ENCODE assay signal across 18 cellular contexts in genomic region chr10:69279110-69279509, GRCh38. TPM values are rescaled to one million over a fixed set of nuclear protein-coding genes. Genes with fewer than 3 reads are reported as not detected.
A peak's percentile ranks its signal among the peaks of the same experiment; 100 is the strongest.
DNase-seq lines count a peak whose midpoint lies in the region; ATAC-seq and TF ChIP-seq lines count a peak whose summit lies in the region.
"Had no signal": no experiment of that assay in that cellular context is flagged by ENCODE, and none has a peak within 500 bp of the region (broad histone marks: within the 10 kb centered on the region; RNA-seq: fewer than 3 reads in every experiment).

No MANE protein-coding gene starts in this region.

- H2AFZ ChIP-seq in Karpas-422 (ENCODE audit: low read length) (peak overlapping the region; percentile 69), smooth muscle cell (ENCODE audit: low read depth) (peak overlapping the region; percentile 86)

- H3K27ac ChIP-seq in Karpas-422 (ENCODE audit: low read length) (peak overlapping the region; percentile 69), smooth muscle cell (ENCODE audit: low read depth) (no peak overlapping the region)
- H3K27ac ChIP-seq: VCaP had no signal

- no peaks in the 10 kb centered on the region for H3K4me1 Mint-ChIP-seq in stimulated activated naive CD8-positive, alpha-beta T cell treated with anti-CD3 and anti-CD28 coated beads, Interleukin-15, amount 100 ng/mL, for 72 hours

- H3K4me2 ChIP-seq in Karpas-422 (ENCODE audit: low read depth, low read length, poor library complexity, severe bottlenecking) (peak overlapping the region; percentile 63), smooth muscle cell (peak overlapping the region; percentile 60)

- H3K4me3 ChIP-seq in Karpas-422 (ENCODE audit: low read length) = peak overlapping the region; percentile 42
- no peak overlapping the region for H3K4me3 ChIP-seq in smooth muscle cell
- H3K4me3 ChIP-seq: gastroesophageal sphincter, pancreas had no signal

- H3K9ac ChIP-seq in Karpas-422 (ENCODE audit: low read length) (peak overlapping the region; percentile 47), smooth muscle cell (ENCODE audit: low read depth) (no peak overlapping the region)

- H3K79me2 ChIP-seq in Karpas-422 (ENCODE audit: low read length) = no peaks in the 10 kb centered on the region
- H3K79me2 ChIP-seq in smooth muscle cell (ENCODE audit: low read depth) = no peaks in the 10 kb centered on the region

- peaks cover 5% of the 10 kb centered on the region for H3F3A ChIP-seq in smooth muscle cell (ENCODE audit: low read depth)

- no peak overlapping the region for H3K27ac Mint-ChIP-seq in stimulated activated naive CD8-positive, alpha-beta T cell treated with anti-CD3 and anti-CD28 coated beads, Interleukin-15, amount 100 ng/mL, for 72 hours
- H3K27ac Mint-ChIP-seq: T-helper 1 cell treated with Interleukin-12 subunit alpha and Interleukin-12 subunit beta and Interleukin-4 antibody, amounts not matched to agents 30 μg/mL and 1 μg/mL, for 36 hours had no signal

- H4K20me1 ChIP-seq in Karpas-422 (ENCODE audit: insufficient read depth, low read depth, low read length) (no peaks in the 10 kb centered on the region), smooth muscle cell (ENCODE audit: low read depth) (no peaks in the 10 kb centered on the region)

- no peaks in the 10 kb centered on the region for H3K27me3 ChIP-seq in Karpas-422 (ENCODE audit: low read length)
- H3K27me3 ChIP-seq in smooth muscle cell (ENCODE audit: low read depth) = no peaks in the 10 kb centered on the region
- H3K27me3 ChIP-seq: BE2C, gastroesophageal sphincter, pancreas had no signal

- H3K4me1 ChIP-seq in Karpas-422 (ENCODE audit: low read length) = peaks cover 31% of the 10 kb centered on the region
- H3K4me1 ChIP-seq in smooth muscle cell (ENCODE audit: low read depth) = peaks cover 4% of the 10 kb centered on the region
- H3K4me1 ChIP-seq: BE2C, gastroesophageal sphincter, pancreas had no signal

- H3K36me3 ChIP-seq in Karpas-422 (ENCODE audit: insufficient read depth, low read length) (no peaks in the 10 kb centered on the region), smooth muscle cell (ENCODE audit: low read depth) (no peaks in the 10 kb centered on the region)
- H3K36me3 ChIP-seq: BE2C, gastroesophageal sphincter, pancreas had no signal

- peaks cover 15% of the 10 kb centered on the region for H3K27me3 Mint-ChIP-seq in stimulated activated naive CD8-positive, alpha-beta T cell treated with anti-CD3 and anti-CD28 coated beads, Interleukin-15, amount 100 ng/mL, for 72 hours

- no peak for TF ChIP-seq CTCF in smooth muscle cell (IDR thresholded peaks at IDR 0.05; ENCODE audit: borderline replicate concordance, insufficient read depth, poor library complexity, severe bottlenecking)

- no peak overlapping the region for H3K4me3 Mint-ChIP-seq in stimulated activated naive CD8-positive, alpha-beta T cell treated with anti-CD3 and anti-CD28 coated beads, Interleukin-15, amount 100 ng/mL, for 72 hours
- H3K4me3 Mint-ChIP-seq: T-helper 1 cell treated with Interleukin-12 subunit alpha and Interleukin-12 subunit beta and Interleukin-4 antibody, amounts not matched to agents 30 μg/mL and 1 μg/mL, for 36 hours had no signal

- H3K9me3 Mint-ChIP-seq in stimulated activated naive CD8-positive, alpha-beta T cell treated with anti-CD3 and anti-CD28 coated beads, Interleukin-15, amount 100 ng/mL, for 72 hours = no peaks in the 10 kb centered on the region
- H3K9me3 Mint-ChIP-seq: T-helper 1 cell treated with Interleukin-12 subunit alpha and Interleukin-12 subunit beta and Interleukin-4 antibody, amounts not matched to agents 30 μg/mL and 1 μg/mL, for 36 hours had no signal

- ATAC-seq in GM21723 (IDR thresholded peaks at IDR 0.05; ENCODE audit: unreplicated experiment) = no peak
- no peak for ATAC-seq in stimulated activated naive CD8-positive, alpha-beta T cell treated with anti-CD3 and anti-CD28 coated beads, Interleukin-15, amount 100 ng/mL, for 72 hours
- ATAC-seq: gastroesophageal sphincter had no signal

- peak; percentile 83 for DNase-seq in Karpas-422
- DNase-seq in SKM-1 (lab: John Stamatoyannopoulos, UW; ENCODE audit: unreplicated experiment) = peak; percentile 23
- peak; percentile 5 for DNase-seq in globus pallidus (ENCODE audit: low spot score)
- DNase-seq in smooth muscle cell (lab: John Stamatoyannopoulos, UW; ENCODE audit: unreplicated experiment) = no peak
- no peak for DNase-seq in OCI-M1 (lab: John Stamatoyannopoulos, UW)
- DNase-seq in stimulated activated CD4-positive, alpha-beta T cell treated with anti-CD3 and anti-CD28 coated beads, Interleukin-15, amount 100 ng/mL, for 24 hours = no peak
- DNase-seq in stimulated activated naive CD8-positive, alpha-beta T cell treated with anti-CD3 and anti-CD28 coated beads, Interleukin-15, amount 100 ng/mL, for 72 hours = no peak
- DNase-seq: activated CD4-positive, alpha-beta T cell treated with anti-CD3 and anti-CD28 coated beads, Interleukin-2, amount 50 U/mL, for 48 hours; activated naive CD4-positive, alpha-beta T cell treated with anti-CD3 and anti-CD28 coated beads, Interleukin-2, amount 50 U/mL, for 16 hours; activated T-cell treated with anti-CD3 and anti-CD28 coated beads, Interleukin-2, amount 50 U/mL, for 1 hour; BE2C; erythroblast; NCI-H1436 had no signal

- no peaks in the 10 kb centered on the region for H3K9me2 ChIP-seq in Karpas-422 (replicated peaks; ENCODE audit: insufficient read depth, low read length)

- H3K9me3 ChIP-seq in Karpas-422 (ENCODE audit: low read length) = no peaks in the 10 kb centered on the region
- no peaks in the 10 kb centered on the region for H3K9me3 ChIP-seq in smooth muscle cell (replicated peaks; ENCODE audit: low read depth)
- H3K9me3 ChIP-seq: BE2C, gastroesophageal sphincter, pancreas had no signal

- 84% methylated on average over 2 of the region's 2 CpGs for WGBS in smooth muscle cell (ENCODE audit: low lambda C conversion rate)

RNA-seq across cellular contexts. Expression of gene HK1, which starts 0.8 kb away (rescaled TPM):
- total RNA-seq in Karpas-422 (2014; rRNA removed; shearing (Covaris generic); ENCODE audit: low replicate concordance) = 54.6 and 86.5 TPM in 2 replicates
- total RNA-seq in smooth muscle cell = 62.7 and 67.6 TPM in 2 replicates
- polyA plus RNA-seq in smooth muscle cell = 123 and 134 TPM in 2 replicates

RNA-seq across cellular contexts. Expression of gene HKDC1, which starts 59.0 kb away (rescaled TPM):
- total RNA-seq in Karpas-422 (2014; rRNA removed; shearing (Covaris generic); ENCODE audit: low replicate concordance) = not detected in 2 replicates
- total RNA-seq in smooth muscle cell = 0.09 TPM in 1 of 2 replicates, not detected in the other
- polyA plus RNA-seq in smooth muscle cell = 0.27 TPM in 1 of 2 replicates, not detected in the other

Comparison
In these comparisons a context has a peak if more than half of its experiments do, and no peak if none do; other contexts are left out.
1. DNase-seq: peak in Karpas-422 (single experiment), SKM-1 (single experiment) and globus pallidus (single experiment); none in smooth muscle cell (single experiment), OCI-M1 (single experiment), stimulated activated CD4-positive, alpha-beta T cell treated with anti-CD3 and anti-CD28 coated beads, Interleukin-15, amount 100 ng/mL, for 24 hours (single experiment) and stimulated activated naive CD8-positive, alpha-beta T cell treated with anti-CD3 and anti-CD28 coated beads, Interleukin-15, amount 100 ng/mL, for 72 hours (0 of 2).